8 cellular contexts compared by ENCODE assay signal in genomic region chr14:81303258-81303935, GRCh38.
DNase-seq lines count a peak whose midpoint lies in the region; ATAC-seq, FAIRE-seq and TF ChIP-seq lines count a peak whose summit lies in the region.

No MANE protein-coding gene starts in this region.

- in situ Hi-C loops in HepG2 (cut with HindIII; ENCODE audit: extremely low pct_ligation_motif_present, low pct_unique_long_range_greater_than_20kb) = no loop called here

- H3K36me3 ChIP-seq in MM.1S (replicated peaks; ENCODE audit: insufficient read depth, low read length) (no peaks in the 10 kb centered on the region), HepG2 (replicated peaks in 1 of 2; ENCODE audit: control insufficient read depth in 1 of 2, insufficient read depth in 2 of 2, low read length in 2 of 2) (no peaks in the 10 kb centered on the region)

- no peak; the same call in 1 of the 2 replicates for TF ChIP-seq RAD21 in HepG2 (CRISPR knock-in tag; IDR thresholded peaks at IDR 0.05)

- H2AFZ ChIP-seq in MM.1S (ENCODE audit: low read length) (no peak overlapping the region), HepG2 (ENCODE audit: low read length) (peak overlapping the region; percentile 68)

- CTCF ChIA-PET in activated CD8-positive, alpha-beta T cell treated with anti-CD3 and anti-CD28 coated beads for 36 hours (lab: Charles Lee) = interaction anchor here (0.9 kb wide), 1 partner anchor 21 kb away, joined by 3 read pairs; no protein-coding TSS in a partner anchor
- CTCF ChIA-PET in HepG2 (lab: Yijun Ruan, JAX; ENCODE audit: low intra/inter-chr PET ratio, low total read pairs) = no interaction called here

- POLR2A ChIA-PET in activated CD8-positive, alpha-beta T cell treated with anti-CD3 and anti-CD28 coated beads for 36 hours (lab: Charles Lee) = no interaction called here
- POLR2A ChIA-PET in HepG2 (lab: Yijun Ruan, JAX) = interaction anchor here (0.8 to 1.9 kb wide), 5 partner anchors 34 to 132 kb away, joined by 3 to 10 read pairs (median 8); partner anchors contain the start of gene GTF2A1

- H3K9me3 Mint-ChIP-seq in activated CD8-positive, alpha-beta T cell treated with anti-CD3 and anti-CD28 coated beads for 36 hours = no peaks in the 10 kb centered on the region

- H4K20me1 ChIP-seq in MM.1S (ENCODE audit: insufficient read depth, low read length) (no peaks in the 10 kb centered on the region), HepG2 (ENCODE audit: insufficient read depth, low read length) (no peaks in the 10 kb centered on the region)

- peak; percentile 99 for FAIRE-seq in HepG2 (lab: Jason Lieb, UNC)

- H3K4me2 ChIP-seq in MM.1S (ENCODE audit: low read depth, low read length) (no peak overlapping the region; the same call in 1 of the 2 replicates), HepG2 (ENCODE audit: low read depth, low read length) (peak overlapping the region; percentile 84)

- DNase-seq in MM.1S (peak; percentile 65), HepG2 (ENCODE audit: low spot score) (peak; percentile 98), EL (no peak), NCI-H2171 treated with DMSO at 0.1 percent for 48 hours (lab: John Stamatoyannopoulos, UW) (no peak)
- peak; percentile 75 for DNase-seq in activated CD8-positive, alpha-beta T cell treated with anti-CD3 and anti-CD28 coated beads for 36 hours
- no peak for DNase-seq in activated effector memory CD4-positive, alpha-beta T cell treated with Interleukin-2 at 50 U/mL for 16 hours

- no peak overlapping the region for H3K4me3 Mint-ChIP-seq in activated CD8-positive, alpha-beta T cell treated with anti-CD3 and anti-CD28 coated beads for 36 hours

- intact Hi-C loops in activated CD8-positive, alpha-beta T cell treated with anti-CD3 and anti-CD28 coated beads for 36 hours (cut with micrococcal nuclease) = no loop called here
- intact Hi-C loops in HepG2 (cut with micrococcal nuclease; ENCODE audit: unreplicated experiment) = loop anchor here (1.0 to 2.0 kb wide), 4 partner anchors 15 to 132 kb away; no protein-coding TSS in a partner anchor

- no peaks in the 10 kb centered on the region for H3K9me2 ChIP-seq in MM.1S (replicated peaks; ENCODE audit: insufficient read depth, low read length)

- ATAC-seq in GM18519 (IDR thresholded peaks at IDR 0.05; ENCODE audit: low FRiP score, unreplicated experiment) = peak; percentile 78
- ATAC-seq in HG02571 (IDR thresholded peaks at IDR 0.05; ENCODE audit: unreplicated experiment) = peak; percentile 94
- peak; percentile 93 for ATAC-seq in activated CD8-positive, alpha-beta T cell treated with anti-CD3 and anti-CD28 coated beads for 36 hours
- ATAC-seq in HepG2 = peak; percentile 97

- H3F3A ChIP-seq in MM.1S (ENCODE audit: insufficient read depth, low read length) = 0 out of 2 replicates have a peak, but pooled peaks cover 4% of the 10 kb centered on the region

- 0 out of 4 replicates have a peak, but pooled peaks of 1 of the 2 experiments have one; percentile 55 for TF ChIP-seq POLR2A in HepG2 (IDR thresholded peaks at IDR 0.05; ENCODE audit: insufficient read depth in 1 of 2, low read depth in 2 of 2, low read length in 2 of 2)

- WGBS in HepG2 (ENCODE audit: low lambda C conversion rate) = 0% methylated on average over 5 of the region's 5 CpGs

- H3K27me3 ChIP-seq in MM.1S (replicated peaks; ENCODE audit: insufficient read depth, low read length) (no peaks in the 10 kb centered on the region), HepG2 (ENCODE audit: control insufficient read depth in 1 of 2, insufficient read depth in 2 of 2, low read length in 2 of 2) (no peaks in the 10 kb centered on the region)

- H3K4me1 ChIP-seq in MM.1S (ENCODE audit: low read length) (peaks cover 37% of the 10 kb centered on the region), HepG2 (ENCODE audit: insufficient read depth, low read length) (peaks cover 42% of the 10 kb centered on the region)

- H3K27ac Mint-ChIP-seq in activated CD8-positive, alpha-beta T cell treated with anti-CD3 and anti-CD28 coated beads for 36 hours = no peak overlapping the region

- H3K27me3 Mint-ChIP-seq in activated CD8-positive, alpha-beta T cell treated with anti-CD3 and anti-CD28 coated beads for 36 hours = no peaks in the 10 kb centered on the region

- no peaks in the 10 kb centered on the region for H3K36me3 Mint-ChIP-seq in activated CD8-positive, alpha-beta T cell treated with anti-CD3 and anti-CD28 coated beads for 36 hours (ENCODE audit: low read depth)

- no peak for TF ChIP-seq CTCF in MM.1S (IDR thresholded peaks at IDR 0.05; ENCODE audit: low read length)
- TF ChIP-seq CTCF in activated CD8-positive, alpha-beta T cell treated with anti-CD3 and anti-CD28 coated beads for 36 hours (IDR thresholded peaks at IDR 0.05) = no peak
- TF ChIP-seq CTCF in HepG2 (CRISPR knock-in tag; IDR thresholded peaks at IDR 0.05) = no peak

- H3K9me3 ChIP-seq in MM.1S (replicated peaks; ENCODE audit: insufficient read depth, low read length) (no peaks in the 10 kb centered on the region), HepG2 (ENCODE audit: low read length) (no peaks in the 10 kb centered on the region)

- H3K4me1 Mint-ChIP-seq in activated CD8-positive, alpha-beta T cell treated with anti-CD3 and anti-CD28 coated beads for 36 hours (ENCODE audit: low read depth) = peaks cover 11% of the 10 kb centered on the region

- no peak overlapping the region for H3K4me3 ChIP-seq in MM.1S (ENCODE audit: low read length)
- H3K4me3 ChIP-seq in HepG2 (replicated peaks in 1 of 3; ENCODE audit: insufficient read depth in 1 of 3, low read depth in 2 of 3, low read length in 3 of 3) = peak overlapping the region; percentile 26 to 51 (median 39); a peak in 4 of 6 replicates

- H3K27ac ChIP-seq in MM.1S (ENCODE audit: low read length) (peak overlapping the region; percentile 47; the same call in 1 of the 2 replicates), HepG2 (ENCODE audit: extremely low read length, insufficient read depth, low read length) (peak overlapping the region; percentile 91)

- no TSS peak for BruUV-seq in HepG2 (replicated peaks; lab: Mats Ljungman, UMichigan)

- H3K9ac ChIP-seq in MM.1S (ENCODE audit: low read length) (no peak overlapping the region), HepG2 (ENCODE audit: insufficient read depth, low read depth, low read length) (peak overlapping the region; percentile 71)

- TF ChIP-seq EP300 in HepG2 (IDR thresholded peaks at IDR 0.05; ENCODE audit: low read depth in 2 of 2, low read length in 2 of 2) (peak; percentile 61 to 91; a peak in 3 of 4 replicates), HepG2 (CRISPR knock-in tag; IDR thresholded peaks at IDR 0.05; ENCODE audit: borderline replicate concordance) (peak; percentile 96)

- H3K79me2 ChIP-seq in MM.1S (ENCODE audit: low read length) (peaks cover 7% of the 10 kb centered on the region; the same call in 1 of the 2 replicates), HepG2 (ENCODE audit: insufficient read depth, low read length) (no peaks in the 10 kb centered on the region)

TF ChIP-seq in HepG2, 621 proteins besides CTCF, POLR2A, EP300 and RAD21 (continues in another document):
- TF ChIP-seq ZNF414 (CRISPR knock-in tag; IDR thresholded peaks at IDR 0.05) (peak; percentile 90; the same call in 1 of the 2 replicates), ZNF432 (CRISPR knock-in tag; IDR thresholded peaks at IDR 0.05; ENCODE audit: borderline replicate concordance) (no peak), AGO1 (IDR thresholded peaks at IDR 0.05; ENCODE audit: low read depth, low read length, poor library complexity, severe bottlenecking) (no peak), U2AF2 (IDR thresholded peaks at IDR 0.05; ENCODE audit: low read depth, low read length) (no peak), TP53 (CRISPR knock-in tag; conservative IDR thresholded peaks at IDR 0.05) (no peak), KLF9 (CRISPR knock-in tag; IDR thresholded peaks at IDR 0.05; ENCODE audit: low read depth) (no peak), GPBP1L1 (CRISPR knock-in tag; IDR thresholded peaks at IDR 0.05) (no peak), HMG20B (CRISPR knock-in tag; conservative IDR thresholded peaks at IDR 0.05) (0 out of 2 replicates have a peak, but pooled peaks have one; percentile 44), ZNF546 (CRISPR knock-in tag; conservative IDR thresholded peaks at IDR 0.05) (no peak; the same call in 1 of the 2 replicates), ZNF124 (CRISPR knock-in tag; IDR thresholded peaks at IDR 0.05) (peak; percentile 82), ZNF704 (CRISPR knock-in tag; IDR thresholded peaks at IDR 0.05; ENCODE audit: borderline replicate concordance) (no peak), HMG20A (CRISPR knock-in tag; IDR thresholded peaks at IDR 0.05; ENCODE audit: borderline replicate concordance) (peak; percentile 83), HOXA9 (CRISPR knock-in tag; IDR thresholded peaks at IDR 0.05; ENCODE audit: borderline replicate concordance) (no peak), ZNF672 (CRISPR knock-in tag; IDR thresholded peaks at IDR 0.05) (no peak), NBN (conservative IDR thresholded peaks at IDR 0.05) (no peak), HNRNPL (IDR thresholded peaks at IDR 0.05; ENCODE audit: low read depth, low read length) (no peak)

Comparison
In these comparisons a context has a peak if more than half of its experiments do, and no peak if none do; other contexts are left out.
1. DNase-seq: peak in MM.1S (single experiment), activated CD8-positive, alpha-beta T cell treated with anti-CD3 and anti-CD28 coated beads for 36 hours (single experiment) and HepG2 (single experiment); none in EL (single experiment), activated effector memory CD4-positive, alpha-beta T cell treated with Interleukin-2 at 50 U/mL for 16 hours (single experiment) and NCI-H2171 treated with DMSO at 0.1 percent for 48 hours (single experiment).
2. Peak in every context shown above with its lines, with median percentiles within 50 percentile points of each other: ATAC-seq.